27 cellular contexts compared by ENCODE assay signal in the genomic region with DNA sequence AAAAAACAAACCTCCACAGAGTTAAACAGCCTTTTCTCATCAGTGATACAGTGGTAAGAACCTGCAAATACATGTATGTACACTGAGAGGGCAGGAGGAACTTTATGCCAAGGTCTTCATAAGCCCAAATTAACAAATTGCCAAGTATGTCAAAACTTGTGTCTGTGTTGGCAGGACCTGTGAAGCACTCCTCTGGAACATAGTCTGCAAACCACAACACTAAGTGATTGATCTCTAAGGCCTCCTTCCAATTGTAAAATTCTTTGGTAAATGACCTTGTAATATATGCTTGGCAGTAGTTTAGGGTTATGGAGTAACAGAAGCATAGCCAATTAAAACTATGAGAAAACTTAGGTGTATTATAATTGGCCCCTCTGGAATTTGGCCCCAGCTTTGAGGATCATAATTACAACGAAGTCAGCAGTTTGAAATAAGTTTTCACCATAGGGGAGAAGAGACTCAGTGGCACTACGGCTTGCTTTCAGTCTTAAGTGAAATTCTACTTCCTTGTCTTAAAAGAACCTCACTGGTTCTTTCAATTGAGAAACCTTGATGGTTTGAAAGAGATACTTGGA. TPM values are rescaled to one million over a fixed set of nuclear protein-coding genes. Genes with fewer than 3 reads are reported as not detected.
DNase-seq lines count a peak whose midpoint lies in the region; ATAC-seq and TF ChIP-seq lines count a peak whose summit lies in the region.
"Had no signal": no experiment of that assay in that cellular context is flagged by ENCODE, and none has a peak within 500 bp of the region (broad histone marks: within the 10 kb centered on the region; RNA-seq: fewer than 3 reads in every experiment).

No MANE protein-coding gene starts in this region.

- WGBS in adrenal gland, 4 donors = 36 to 48% (median 41%) methylated on average over 2 of the region's 2 CpGs

- no peaks in the 10 kb centered on the region for H3K9me3 ChIP-seq in adrenal gland (replicated peaks in 1 of 3)
- H3K9me3 ChIP-seq: Caco-2, left lung, SJCRH30 had no signal

- intact Hi-C loops in adrenal gland (cut with DNase I) = no loop called here

- no peaks in the 10 kb centered on the region for H3K36me3 ChIP-seq in adrenal gland (replicated peaks in 1 of 2)
- H3K36me3 ChIP-seq: left lung, SJCRH30, WERI-Rb-1 had no signal

- ATAC-seq in GM18861 (IDR thresholded peaks at IDR 0.05; ENCODE audit: unreplicated experiment) = no peak
- ATAC-seq in activated CD4-positive, CD25-positive, alpha-beta regulatory T cell treated with anti-CD3 and anti-CD28 coated beads, Interleukin-2, amount 50 U/mL, for 24 hours = no peak
- ATAC-seq: effector memory CD8-positive, alpha-beta T cell; left lung; naive thymus-derived CD4-positive, alpha-beta T cell had no signal

- peak in 1 of 2 donors; percentile 36 for TF ChIP-seq POLR2A in adrenal gland (IDR thresholded peaks at IDR 0.05)

- peak overlapping the region in 4 of 5 donors; percentile 31 to 65 (median 46) for H3K27ac ChIP-seq in adrenal gland
- H3K27ac ChIP-seq: C4-2B, left lung, SJCRH30, WERI-Rb-1 had no signal

- no peaks in the 10 kb centered on the region for H3K27me3 ChIP-seq in adrenal gland
- H3K27me3 ChIP-seq: left lung, SJCRH30 had no signal

- no peak overlapping the region for H3K4me3 ChIP-seq in adrenal gland
- H3K4me3 ChIP-seq: left lung, SJCRH30 had no signal

- peak; percentile 41 for DNase-seq in GM03348 (ENCODE audit: low spot score)
- DNase-seq in adrenal gland = peak in 2 of 7 donors; percentile 31 to 47
- peak; percentile 46 for DNase-seq in fibroblast of peridontal ligament (ENCODE audit: extremely low read depth)
- peak; percentile 38 for DNase-seq in renal cortical epithelial cell (ENCODE audit: low read depth)
- DNase-seq in pons (ENCODE audit: low spot score) = no peak
- no peak for DNase-seq in DMS153 (lab: John Stamatoyannopoulos, UW)
- DNase-seq: activated CD4-positive, alpha-beta T cell treated with anti-CD3 and anti-CD28 coated beads, Interleukin-2, amount 10 ng/mL, durations not matched to agents 7 days and 5 days; activated T-cell treated with anti-CD3 and anti-CD28 coated beads, Interleukin-2, amount 50 U/mL, for 48 hours; Caco-2; cortex of kidney; DND-41; effector memory CD8-positive, alpha-beta T cell; erythroblast; hippocampal formation; left lung; naive thymus-derived CD4-positive, alpha-beta T cell; NCI-H1048; NCI-H187; NCI-H526 treated with DMSO at 0.1 percent for 48 hours; SJCRH30; stimulated activated CD4-positive, alpha-beta T cell treated with anti-CD3 and anti-CD28 coated beads, Interleukin-12 subunit alpha, Interleukin-12 subunit beta, amount 100 ng/mL, for 4 hours; stimulated activated CD4-positive, alpha-beta T cell treated with anti-CD3 and anti-CD28 coated beads, Interleukin-4, amount 100 ng/mL, for 1 hour; T1000; WERI-Rb-1 had no signal

- peaks cover 6 to 35% of the 10 kb centered on the region in 2 donors for H3K4me1 ChIP-seq in adrenal gland (replicated peaks in 1 of 2)
- H3K4me1 ChIP-seq: left lung, SJCRH30 had no signal

- peak in 1 of 6 experiments; percentile 12 for TF ChIP-seq CTCF in adrenal gland (IDR thresholded peaks at IDR 0.05)

RNA-seq across cellular contexts. Expression of a gene that starts 57.5 kb away (rescaled TPM):
- total RNA-seq in adrenal gland (10 to 100 TPM; 27.6 to 52.0 (median 41.8) TPM), renal cortical epithelial cell (1.7 and 11.6 TPM in 2 replicates)
- polyA plus RNA-seq in adrenal gland = 10 to 100 TPM in 1 of 3 donors, 1 to 10 TPM in 2; 5.4 to 28.3 (median 8.3) TPM

Comparison
In these comparisons a context has a peak if more than half of its experiments do, and no peak if none do; other contexts are left out.
1. DNase-seq: peak in GM03348 (single experiment), fibroblast of peridontal ligament (single experiment) and renal cortical epithelial cell (single experiment); none in pons (single experiment) and DMS153 (single experiment).